ENCODE assay signal across 23 cellular contexts in genomic region chr16:88398874-88399178, GRCh38.
"Had no signal": no experiment of that assay in that cellular context is flagged by ENCODE, and none has a peak within 500 bp of the region (broad histone marks: within the 10 kb centered on the region; RNA-seq: fewer than 3 reads in every experiment).

No MANE protein-coding gene starts in this region.

- H3K9me3 ChIP-seq: adrenal gland, SK-N-SH had no signal

- H3K27me3 ChIP-seq: adrenal gland had no signal

- ATAC-seq: activated CD8-positive, alpha-beta T cell treated with anti-CD3 and anti-CD28 coated beads for 36 hours; activated T-cell treated with anti-CD3 and anti-CD28 coated beads, Interleukin-2, amount 50 U/mL, for 72 hours had no signal

- H3K9ac ChIP-seq: SK-N-SH had no signal

- H3K4me2 ChIP-seq: PC-9, SK-N-SH had no signal

- H3K36me3 ChIP-seq: adrenal gland, WERI-Rb-1 had no signal

- H3K4me1 ChIP-seq: adrenal gland had no signal

- H2AFZ ChIP-seq: PC-9 had no signal

- H3K27ac ChIP-seq: adrenal gland, PC-9, WERI-Rb-1 had no signal

- DNase-seq: activated CD4-positive, alpha-beta T cell treated with anti-CD3 and anti-CD28 coated beads for 4 hours; activated CD8-positive, alpha-beta memory T cell treated with anti-CD3 and anti-CD28 coated beads, Interleukin-2, amount 50 U/mL, for 4 hours; activated CD8-positive, alpha-beta T cell treated with anti-CD3 and anti-CD28 coated beads for 36 hours; activated gamma-delta T cell treated with Interleukin-2 at 50 U/mL for 16 hours; activated naive CD4-positive, alpha-beta T cell treated with anti-CD3 and anti-CD28 coated beads, Interleukin-2, amount 50 U/mL, for 16 hours; activated naive CD8-positive, alpha-beta T cell treated with anti-CD3 and anti-CD28 coated beads, Interleukin-2, amount 10 ng/mL, durations not matched to agents 7 days and 5 days; activated T-cell treated with anti-CD3 and anti-CD28 coated beads, Interleukin-2, amount 50 U/mL, for 72 hours; adrenal gland; anterior cingulate cortex; Kasumi-1; KBM-7; NCI-H1105 treated with DMSO at 0.1 percent for 48 hours; NCI-H146; NCI-H187 treated with DMSO at 0.1 percent for 48 hours; NCI-H2171; NCI-H2227 treated with DMSO at 0.1 percent for 48 hours; NCI-H446 treated with DMSO at 0.1 percent for 48 hours; NCI-H524 treated with DMSO at 0.1 percent for 48 hours; NCI-H748 treated with DMSO at 0.1 percent for 48 hours; PC-9; SK-N-SH; T-helper 1 cell; WERI-Rb-1 had no signal

- H3K4me3 ChIP-seq: adrenal gland, PC-9 had no signal
